In the genomic region with DNA sequence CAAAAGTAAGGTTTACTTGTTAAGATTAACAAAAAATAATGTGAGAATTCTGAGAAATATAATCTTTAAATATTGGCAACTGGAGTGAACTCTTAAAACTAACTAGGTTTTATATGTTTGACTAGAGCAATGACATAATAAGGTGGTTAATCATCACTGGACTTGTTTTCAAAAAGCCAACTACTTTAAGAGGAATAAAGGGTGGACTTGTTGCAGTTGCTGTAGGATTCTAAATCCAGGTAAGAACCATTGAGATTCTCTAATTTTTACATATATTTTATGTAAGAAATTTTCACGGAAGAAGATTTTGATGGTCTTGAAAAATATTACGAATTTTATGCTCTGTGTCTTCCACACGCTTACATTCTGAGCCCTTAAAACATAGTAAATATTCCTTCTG, we compare ENCODE assay signal across 30 cellular contexts. TPM values are rescaled to one million over a fixed set of nuclear protein-coding genes. Genes with fewer than 3 reads are reported as not detected.
"Had no signal": no experiment of that assay in that cellular context is flagged by ENCODE, and none has a peak within 500 bp of the region (broad histone marks: within the 10 kb centered on the region; RNA-seq: fewer than 3 reads in every experiment).

A gene with protein sequence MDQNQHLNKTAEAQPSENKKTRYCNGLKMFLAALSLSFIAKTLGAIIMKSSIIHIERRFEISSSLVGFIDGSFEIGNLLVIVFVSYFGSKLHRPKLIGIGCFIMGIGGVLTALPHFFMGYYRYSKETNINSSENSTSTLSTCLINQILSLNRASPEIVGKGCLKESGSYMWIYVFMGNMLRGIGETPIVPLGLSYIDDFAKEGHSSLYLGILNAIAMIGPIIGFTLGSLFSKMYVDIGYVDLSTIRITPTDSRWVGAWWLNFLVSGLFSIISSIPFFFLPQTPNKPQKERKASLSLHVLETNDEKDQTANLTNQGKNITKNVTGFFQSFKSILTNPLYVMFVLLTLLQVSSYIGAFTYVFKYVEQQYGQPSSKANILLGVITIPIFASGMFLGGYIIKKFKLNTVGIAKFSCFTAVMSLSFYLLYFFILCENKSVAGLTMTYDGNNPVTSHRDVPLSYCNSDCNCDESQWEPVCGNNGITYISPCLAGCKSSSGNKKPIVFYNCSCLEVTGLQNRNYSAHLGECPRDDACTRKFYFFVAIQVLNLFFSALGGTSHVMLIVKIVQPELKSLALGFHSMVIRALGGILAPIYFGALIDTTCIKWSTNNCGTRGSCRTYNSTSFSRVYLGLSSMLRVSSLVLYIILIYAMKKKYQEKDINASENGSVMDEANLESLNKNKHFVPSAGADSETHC (plus strand): TSS at position 197 of the 400 bp plus-strand sequence. CDS start 10,381 bp downstream, outside the sequence.

- ATAC-seq: activated CD4-positive, alpha-beta T cell treated with anti-CD3 and anti-CD28 coated beads for 36 hours; activated T-cell treated with anti-CD3 and anti-CD28 coated beads, Interleukin-2, amount 50 U/mL, for 4 hours; activated T-helper 17 cell treated with anti-CD3 and anti-CD28 coated beads, Interleukin-2, amount 50 U/mL, for 72 hours; body of pancreas; effector memory CD8-positive, alpha-beta T cell; foreskin keratinocyte; gastrocnemius medialis had no signal

- H3K4me3 ChIP-seq: adrenal gland, body of pancreas, esophagus muscularis mucosa, gastrocnemius medialis had no signal

- H3K27me3 ChIP-seq: adrenal gland, body of pancreas, esophagus muscularis mucosa, foreskin keratinocyte, gastrocnemius medialis had no signal

- H3K9me3 ChIP-seq: adrenal gland, body of pancreas, esophagus muscularis mucosa, gastrocnemius medialis had no signal

- FAIRE-seq: colon had no signal

- H3K4me1 ChIP-seq: adrenal gland, body of pancreas, foreskin keratinocyte, gastrocnemius medialis had no signal

- DNase-seq: activated CD4-positive, alpha-beta memory T cell treated with anti-CD3 and anti-CD28 coated beads, Interleukin-2, amount 10 ng/mL, durations not matched to agents 7 days and 5 days; activated CD4-positive, alpha-beta T cell treated with anti-CD3 and anti-CD28 coated beads for 36 hours; activated CD4-positive, alpha-beta T cell treated with anti-CD3 and anti-CD28 coated beads, Interleukin-2, amount 10 ng/mL, durations not matched to agents 7 days and 5 days; activated CD4-positive, alpha-beta T cell treated with anti-CD3 and anti-CD28 coated beads, Interleukin-2, amount 50 U/mL, for 4 hours; activated CD4-positive, CD25-positive, alpha-beta regulatory T cell; activated CD4-positive, CD25-positive, alpha-beta regulatory T cell treated with anti-CD3 and anti-CD28 coated beads, Interleukin-2, amount 50 U/mL, for 72 hours; activated CD8-positive, alpha-beta memory T cell treated with anti-CD3 and anti-CD28 coated beads for 24 hours; activated effector memory CD4-positive, alpha-beta T cell treated with Interleukin-2 at 50 U/mL for 16 hours; activated gamma-delta T cell treated with Interleukin-2 at 50 U/mL for 16 hours; activated naive CD4-positive, alpha-beta T cell treated with anti-CD3 and anti-CD28 coated beads, Interleukin-2, amount 50 U/mL, for 16 hours; activated naive CD4-positive, alpha-beta T cell treated with Interleukin-2 at 50 U/mL for 16 hours; activated T-cell treated with anti-CD3 and anti-CD28 coated beads, Interleukin-2, amount 50 U/mL, for 4 hours; adrenal gland; amygdala; aorta; body of pancreas; caudate nucleus; cortex of kidney; dermis blood vessel endothelial cell; effector CD4-positive, alpha-beta T cell; effector memory CD8-positive, alpha-beta T cell; erythroblast; foreskin keratinocyte; gastrocnemius medialis; T-helper 2 cell had no signal

- H3K36me3 ChIP-seq: adrenal gland, esophagus muscularis mucosa, gastrocnemius medialis had no signal

- H3K27ac ChIP-seq: adrenal gland, body of pancreas, esophagus muscularis mucosa, foreskin keratinocyte, gastrocnemius medialis had no signal

RNA-seq across cellular contexts. Expression of the gene that starts here (rescaled TPM):
- total RNA-seq: activated CD4-positive, alpha-beta memory T cell treated with anti-CD3 and anti-CD28 coated beads, Interleukin-2, amount 10 ng/mL, durations not matched to agents 7 days and 5 days; activated CD4-positive, alpha-beta T cell treated with anti-CD3 and anti-CD28 coated beads for 36 hours; activated CD4-positive, alpha-beta T cell treated with anti-CD3 and anti-CD28 coated beads, Interleukin-2, amount 10 ng/mL, durations not matched to agents 7 days and 5 days; activated T-cell treated with anti-CD3 and anti-CD28 coated beads, Interleukin-2, amount 50 U/mL, for 4 hours; activated T-helper 17 cell treated with anti-CD3 and anti-CD28 coated beads, Interleukin-2, amount 50 U/mL, for 72 hours; adrenal gland; aorta; body of pancreas; chondrocyte; dermis blood vessel endothelial cell; esophagus muscularis mucosa; foreskin keratinocyte; T-helper 1 cell treated with Interleukin-12 subunit alpha and Interleukin-12 subunit beta and Interleukin-4 antibody, amounts not matched to agents 30 ng/mL and 1 ng/mL, for 36 hours had no signal
- polyA plus RNA-seq: adrenal gland, aorta, foreskin keratinocyte had no signal
